1 cellular context compared by ENCODE assay signal in the genomic region with DNA sequence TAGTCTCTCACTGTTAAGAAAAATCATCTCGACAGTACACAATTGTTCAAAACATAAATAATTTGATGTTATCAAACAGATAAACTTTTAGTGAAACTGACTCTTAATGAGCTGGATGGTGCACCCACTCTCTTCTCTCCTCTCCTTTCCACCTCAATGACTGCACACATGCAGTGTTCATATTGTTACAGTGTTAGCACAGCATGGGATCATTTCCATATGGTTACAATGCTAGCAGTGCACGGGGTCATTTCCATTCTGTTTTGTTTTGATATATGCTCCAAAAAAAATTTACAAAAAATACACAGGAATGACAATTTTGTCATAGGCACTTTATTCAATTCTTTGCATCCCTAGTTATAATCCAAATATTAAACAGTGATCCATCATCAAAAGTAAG.
TF ChIP-seq lines count a peak whose summit lies in the region.

No MANE protein-coding gene starts in this region.

TF ChIP-seq in WTC11, 78 proteins besides CTCF, POLR2A, EP300 and RAD21:
- no peak for TF ChIP-seq SP1 (CRISPR knock-in tag; conservative IDR thresholded peaks at IDR 0.05)
- TF ChIP-seq TEAD1 (CRISPR knock-in tag; IDR thresholded peaks at IDR 0.05): no peak
- TF ChIP-seq, protein P1, sequence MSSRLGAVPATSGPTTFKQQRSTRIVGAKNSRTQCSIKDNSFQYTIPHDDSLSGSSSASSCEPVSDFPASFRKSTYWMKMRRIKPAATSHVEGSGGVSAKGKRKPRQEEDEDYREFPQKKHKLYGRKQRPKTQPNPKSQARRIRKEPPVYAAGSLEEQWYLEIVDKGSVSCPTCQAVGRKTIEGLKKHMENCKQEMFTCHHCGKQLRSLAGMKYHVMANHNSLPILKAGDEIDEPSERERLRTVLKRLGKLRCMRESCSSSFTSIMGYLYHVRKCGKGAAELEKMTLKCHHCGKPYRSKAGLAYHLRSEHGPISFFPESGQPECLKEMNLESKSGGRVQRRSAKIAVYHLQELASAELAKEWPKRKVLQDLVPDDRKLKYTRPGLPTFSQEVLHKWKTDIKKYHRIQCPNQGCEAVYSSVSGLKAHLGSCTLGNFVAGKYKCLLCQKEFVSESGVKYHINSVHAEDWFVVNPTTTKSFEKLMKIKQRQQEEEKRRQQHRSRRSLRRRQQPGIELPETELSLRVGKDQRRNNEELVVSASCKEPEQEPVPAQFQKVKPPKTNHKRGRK (CRISPR knock-in tag; IDR thresholded peaks at IDR 0.05; ENCODE audit: borderline replicate concordance): no peak
- no peak for TF ChIP-seq RELA (CRISPR knock-in tag; IDR thresholded peaks at IDR 0.05; ENCODE audit: borderline replicate concordance)
- no peak for TF ChIP-seq PRRX2 (CRISPR knock-in tag; IDR thresholded peaks at IDR 0.05)
- no peak for TF ChIP-seq ZNF317 (CRISPR knock-in tag; IDR thresholded peaks at IDR 0.05; ENCODE audit: borderline replicate concordance, low read depth)
- no peak for TF ChIP-seq ZNF423 (CRISPR knock-in tag; IDR thresholded peaks at IDR 0.05)
- TF ChIP-seq ZNF396 (CRISPR knock-in tag; IDR thresholded peaks at IDR 0.05; ENCODE audit: borderline replicate concordance): no peak
- TF ChIP-seq, protein P2, sequence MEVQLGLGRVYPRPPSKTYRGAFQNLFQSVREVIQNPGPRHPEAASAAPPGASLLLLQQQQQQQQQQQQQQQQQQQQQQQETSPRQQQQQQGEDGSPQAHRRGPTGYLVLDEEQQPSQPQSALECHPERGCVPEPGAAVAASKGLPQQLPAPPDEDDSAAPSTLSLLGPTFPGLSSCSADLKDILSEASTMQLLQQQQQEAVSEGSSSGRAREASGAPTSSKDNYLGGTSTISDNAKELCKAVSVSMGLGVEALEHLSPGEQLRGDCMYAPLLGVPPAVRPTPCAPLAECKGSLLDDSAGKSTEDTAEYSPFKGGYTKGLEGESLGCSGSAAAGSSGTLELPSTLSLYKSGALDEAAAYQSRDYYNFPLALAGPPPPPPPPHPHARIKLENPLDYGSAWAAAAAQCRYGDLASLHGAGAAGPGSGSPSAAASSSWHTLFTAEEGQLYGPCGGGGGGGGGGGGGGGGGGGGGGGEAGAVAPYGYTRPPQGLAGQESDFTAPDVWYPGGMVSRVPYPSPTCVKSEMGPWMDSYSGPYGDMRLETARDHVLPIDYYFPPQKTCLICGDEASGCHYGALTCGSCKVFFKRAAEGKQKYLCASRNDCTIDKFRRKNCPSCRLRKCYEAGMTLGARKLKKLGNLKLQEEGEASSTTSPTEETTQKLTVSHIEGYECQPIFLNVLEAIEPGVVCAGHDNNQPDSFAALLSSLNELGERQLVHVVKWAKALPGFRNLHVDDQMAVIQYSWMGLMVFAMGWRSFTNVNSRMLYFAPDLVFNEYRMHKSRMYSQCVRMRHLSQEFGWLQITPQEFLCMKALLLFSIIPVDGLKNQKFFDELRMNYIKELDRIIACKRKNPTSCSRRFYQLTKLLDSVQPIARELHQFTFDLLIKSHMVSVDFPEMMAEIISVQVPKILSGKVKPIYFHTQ (CRISPR knock-in tag; IDR thresholded peaks at IDR 0.05): no peak
- TF ChIP-seq, protein P3, sequence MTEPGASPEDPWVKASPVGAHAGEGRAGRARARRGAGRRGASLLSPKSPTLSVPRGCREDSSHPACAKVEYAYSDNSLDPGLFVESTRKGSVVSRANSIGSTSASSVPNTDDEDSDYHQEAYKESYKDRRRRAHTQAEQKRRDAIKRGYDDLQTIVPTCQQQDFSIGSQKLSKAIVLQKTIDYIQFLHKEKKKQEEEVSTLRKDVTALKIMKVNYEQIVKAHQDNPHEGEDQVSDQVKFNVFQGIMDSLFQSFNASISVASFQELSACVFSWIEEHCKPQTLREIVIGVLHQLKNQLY (CRISPR knock-in tag; IDR thresholded peaks at IDR 0.05): no peak
- TF ChIP-seq, protein P4, sequence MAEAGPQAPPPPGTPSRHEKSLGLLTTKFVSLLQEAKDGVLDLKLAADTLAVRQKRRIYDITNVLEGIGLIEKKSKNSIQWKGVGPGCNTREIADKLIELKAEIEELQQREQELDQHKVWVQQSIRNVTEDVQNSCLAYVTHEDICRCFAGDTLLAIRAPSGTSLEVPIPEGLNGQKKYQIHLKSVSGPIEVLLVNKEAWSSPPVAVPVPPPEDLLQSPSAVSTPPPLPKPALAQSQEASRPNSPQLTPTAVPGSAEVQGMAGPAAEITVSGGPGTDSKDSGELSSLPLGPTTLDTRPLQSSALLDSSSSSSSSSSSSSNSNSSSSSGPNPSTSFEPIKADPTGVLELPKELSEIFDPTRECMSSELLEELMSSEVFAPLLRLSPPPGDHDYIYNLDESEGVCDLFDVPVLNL (CRISPR knock-in tag; IDR thresholded peaks at IDR 0.05; ENCODE audit: borderline replicate concordance, low read depth): no peak
